1 cellular context compared by ENCODE assay signal in genomic region chr7:28179081-28180030, GRCh38.
A peak's percentile ranks its signal among the peaks of the same experiment; 100 is the strongest.
TF ChIP-seq lines count a peak whose summit lies in the region.

No MANE protein-coding gene starts in this region.

TF ChIP-seq in K562, 482 proteins besides CTCF, POLR2A, EP300 and RAD21 (continued from another document):
- TF ChIP-seq CREB3L1 (IDR thresholded peaks at IDR 0.05; ENCODE audit: borderline replicate concordance, low read depth) (no peak), ZFP1 (CRISPR knock-in tag; IDR thresholded peaks at IDR 0.05) (no peak), YY1 (IDR thresholded peaks at IDR 0.05; ENCODE audit: borderline replicate concordance in 1 of 3, control insufficient read depth in 1 of 3, extremely low read depth in 1 of 3, insufficient read depth in 3 of 3, insufficient read length in 1 of 3, insufficient replicate concordance in 2 of 3, low read depth in 1 of 3, low read length in 2 of 3) (peak in 2 of 3 experiments; percentile 63 to 75), SNAPC5 (CRISPR knock-in tag; IDR thresholded peaks at IDR 0.05) (no peak), ZNF41 (CRISPR knock-in tag; conservative IDR thresholded peaks at IDR 0.05) (no peak), ATF1 (CRISPR knock-in tag; IDR thresholded peaks at IDR 0.05) (no peak), ATF1 (tag; IDR thresholded peaks at IDR 0.05) (no peak), ETV1 (tag; conservative IDR thresholded peaks at IDR 0.05; ENCODE audit: low read depth) (no peak), DMBX1 (CRISPR knock-in tag; IDR thresholded peaks at IDR 0.05; ENCODE audit: borderline replicate concordance) (no peak), SMAD1 (IDR thresholded peaks at IDR 0.05; ENCODE audit: low read depth, low read length, partially characterized antibody) (no peak), MBD2 (IDR thresholded peaks at IDR 0.05; ENCODE audit: borderline replicate concordance, low read depth) (no peak), CREM (IDR thresholded peaks at IDR 0.05; ENCODE audit: low read depth) (peak; percentile 37; the same call in 1 of the 2 replicates), ZNF764 (CRISPR knock-in tag; IDR thresholded peaks at IDR 0.05; ENCODE audit: low read depth) (0 out of 2 replicates have a peak, but pooled peaks have one; percentile 40), MEF2A (IDR thresholded peaks at IDR 0.05; ENCODE audit: control insufficient read depth, low read depth, low read length) (no peak), E2F6 (IDR thresholded peaks at IDR 0.05; ENCODE audit: borderline replicate concordance in 1 of 2, extremely low read depth in 1 of 2, insufficient read depth in 1 of 2, insufficient read length in 1 of 2, low read depth in 1 of 2, low read length in 1 of 2, poor library complexity in 1 of 2, severe bottlenecking in 1 of 2) (peak in 1 of 2 experiments; percentile 28), ZKSCAN1 (IDR thresholded peaks at IDR 0.05; ENCODE audit: low read depth, low read length) (no peak), XRCC4 (IDR thresholded peaks at IDR 0.05; ENCODE audit: extremely low read depth, insufficient read depth, insufficient read length) (no peak), THRA (IDR thresholded peaks at IDR 0.05) (no peak), GMEB1 (CRISPR knock-in tag; IDR thresholded peaks at IDR 0.05) (no peak), NR2C1 (IDR thresholded peaks at IDR 0.05) (no peak), NR2C1 (tag; IDR thresholded peaks at IDR 0.05) (no peak)
- TF ChIP-seq, protein P1, sequence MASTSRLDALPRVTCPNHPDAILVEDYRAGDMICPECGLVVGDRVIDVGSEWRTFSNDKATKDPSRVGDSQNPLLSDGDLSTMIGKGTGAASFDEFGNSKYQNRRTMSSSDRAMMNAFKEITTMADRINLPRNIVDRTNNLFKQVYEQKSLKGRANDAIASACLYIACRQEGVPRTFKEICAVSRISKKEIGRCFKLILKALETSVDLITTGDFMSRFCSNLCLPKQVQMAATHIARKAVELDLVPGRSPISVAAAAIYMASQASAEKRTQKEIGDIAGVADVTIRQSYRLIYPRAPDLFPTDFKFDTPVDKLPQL (IDR thresholded peaks at IDR 0.05; ENCODE audit: extremely low read depth, insufficient read length): no peak
- TF ChIP-seq, protein P2, sequence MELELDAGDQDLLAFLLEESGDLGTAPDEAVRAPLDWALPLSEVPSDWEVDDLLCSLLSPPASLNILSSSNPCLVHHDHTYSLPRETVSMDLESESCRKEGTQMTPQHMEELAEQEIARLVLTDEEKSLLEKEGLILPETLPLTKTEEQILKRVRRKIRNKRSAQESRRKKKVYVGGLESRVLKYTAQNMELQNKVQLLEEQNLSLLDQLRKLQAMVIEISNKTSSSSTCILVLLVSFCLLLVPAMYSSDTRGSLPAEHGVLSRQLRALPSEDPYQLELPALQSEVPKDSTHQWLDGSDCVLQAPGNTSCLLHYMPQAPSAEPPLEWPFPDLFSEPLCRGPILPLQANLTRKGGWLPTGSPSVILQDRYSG (tag; conservative IDR thresholded peaks at IDR 0.05; ENCODE audit: low read depth): no peak
- TF ChIP-seq, protein P3, sequence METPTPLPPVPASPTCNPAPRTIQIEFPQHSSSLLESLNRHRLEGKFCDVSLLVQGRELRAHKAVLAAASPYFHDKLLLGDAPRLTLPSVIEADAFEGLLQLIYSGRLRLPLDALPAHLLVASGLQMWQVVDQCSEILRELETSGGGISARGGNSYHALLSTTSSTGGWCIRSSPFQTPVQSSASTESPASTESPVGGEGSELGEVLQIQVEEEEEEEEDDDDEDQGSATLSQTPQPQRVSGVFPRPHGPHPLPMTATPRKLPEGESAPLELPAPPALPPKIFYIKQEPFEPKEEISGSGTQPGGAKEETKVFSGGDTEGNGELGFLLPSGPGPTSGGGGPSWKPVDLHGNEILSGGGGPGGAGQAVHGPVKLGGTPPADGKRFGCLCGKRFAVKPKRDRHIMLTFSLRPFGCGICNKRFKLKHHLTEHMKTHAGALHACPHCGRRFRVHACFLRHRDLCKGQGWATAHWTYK (CRISPR knock-in tag; IDR thresholded peaks at IDR 0.05): no peak
